Comparison of ENCODE assay signal across 8 cellular contexts in the genomic region with DNA sequence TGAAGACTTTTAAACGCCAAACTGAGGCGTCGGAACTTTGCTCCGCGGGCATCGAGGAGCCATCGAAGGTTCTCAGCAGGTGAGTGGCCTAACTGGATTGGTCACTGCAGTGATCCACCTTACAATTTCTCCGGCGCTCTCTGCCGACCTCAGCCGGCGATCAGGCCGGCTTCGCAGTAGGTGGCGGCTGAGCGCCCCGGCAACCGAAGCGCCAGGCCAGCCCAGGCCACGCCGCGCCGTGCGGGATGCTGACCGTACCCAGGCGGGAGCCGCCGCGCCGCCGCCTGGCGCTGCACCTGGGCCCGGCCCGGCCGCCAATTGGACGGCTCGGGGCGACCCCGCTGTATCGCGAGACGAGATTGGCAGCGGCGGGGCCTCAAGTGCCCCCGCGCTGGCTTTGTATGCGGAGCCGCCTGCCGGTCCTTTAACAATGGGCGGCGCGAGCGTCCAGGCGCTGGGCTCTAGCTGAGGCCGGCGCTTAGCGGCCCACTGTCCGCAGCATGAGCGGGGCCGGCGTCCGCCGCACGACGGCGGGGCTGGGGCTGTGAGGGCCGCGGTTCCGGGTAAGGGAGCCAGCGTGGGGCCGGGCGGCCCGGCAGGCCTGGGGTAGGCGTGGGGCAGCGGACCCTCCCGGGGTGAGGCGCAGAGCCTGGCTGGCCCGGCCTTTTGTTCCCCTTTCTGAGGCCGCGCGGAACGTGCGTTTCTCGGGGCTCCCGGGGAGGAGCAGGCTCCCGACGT. TPM values are rescaled to one million over a fixed set of nuclear protein-coding genes. Genes with fewer than 3 reads are reported as not detected.
A peak's percentile ranks its signal among the peaks of the same experiment; 100 is the strongest.
DNase-seq lines count a peak whose midpoint lies in the region; ATAC-seq and TF ChIP-seq lines count a peak whose summit lies in the region.

A gene with protein sequence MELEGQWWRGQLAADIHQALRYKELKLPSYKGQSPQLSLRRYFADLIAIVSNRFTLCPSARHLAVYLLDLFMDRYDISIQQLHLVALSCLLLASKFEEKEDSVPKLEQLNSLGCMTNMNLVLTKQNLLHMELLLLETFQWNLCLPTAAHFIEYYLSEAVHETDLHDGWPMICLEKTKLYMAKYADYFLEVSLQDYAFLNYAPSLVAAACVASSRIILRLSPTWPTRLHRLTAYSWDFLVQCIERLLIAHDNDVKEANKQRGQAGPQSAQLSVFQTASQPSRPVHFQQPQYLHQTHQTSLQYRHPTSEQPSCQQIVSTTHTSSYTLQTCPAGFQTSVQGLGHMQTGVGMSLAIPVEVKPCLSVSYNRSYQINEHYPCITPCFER (plus strand): TSS at position 427 of the 738 bp plus-strand sequence. CDS start 811 bp downstream, outside the sequence.

- TF ChIP-seq CTCF in activated CD8-positive, alpha-beta T cell treated with anti-CD3 and anti-CD28 coated beads for 36 hours (IDR thresholded peaks at IDR 0.05): no peak

- H3K4me1 Mint-ChIP-seq in activated CD8-positive, alpha-beta T cell treated with anti-CD3 and anti-CD28 coated beads for 36 hours (ENCODE audit: low read depth): peaks cover 36% of the 10 kb centered on the region

- H3K4me3 Mint-ChIP-seq in activated CD8-positive, alpha-beta T cell treated with anti-CD3 and anti-CD28 coated beads for 36 hours: peak within 1 kb of the TSS; percentile 90

- POLR2A ChIA-PET in activated CD8-positive, alpha-beta T cell treated with anti-CD3 and anti-CD28 coated beads for 36 hours (lab: Charles Lee): interaction anchor here (0.7 to 3.4 kb wide), 3 partner anchors 33 to 87 kb away, joined by 3 to 17 read pairs (median 4); a partner anchor contains a TSS

- H3K27me3 Mint-ChIP-seq in activated CD8-positive, alpha-beta T cell treated with anti-CD3 and anti-CD28 coated beads for 36 hours: no peaks in the 10 kb centered on the region

- peak within 1 kb of the TSS; percentile 86 for H3K27ac Mint-ChIP-seq in activated CD8-positive, alpha-beta T cell treated with anti-CD3 and anti-CD28 coated beads for 36 hours

- H3K36me3 Mint-ChIP-seq in activated CD8-positive, alpha-beta T cell treated with anti-CD3 and anti-CD28 coated beads for 36 hours (ENCODE audit: low read depth): peaks cover 28% of the 10 kb centered on the region

- DNase-seq in CD1c-positive myeloid dendritic cell (ENCODE audit: extremely low spot score): peak; percentile 92
- DNase-seq in NCI-H82 (lab: John Stamatoyannopoulos, UW): peak; percentile 91
- peak; percentile 87 for DNase-seq in activated CD8-positive, alpha-beta T cell treated with anti-CD3 and anti-CD28 coated beads for 36 hours
- DNase-seq in effector CD8-positive, alpha-beta T cell (lab: John Stamatoyannopoulos, UW): peak; percentile 72
- peak; percentile 93 to 96 for DNase-seq in lung microvascular endothelial cell (ENCODE audit: low read depth in 2 of 2)
- DNase-seq in stimulated activated CD4-positive, alpha-beta T cell treated with anti-CD3 and anti-CD28 coated beads, TNF-alpha, amount 100 ng/mL, for 24 hours (ENCODE audit: low read depth in 3 of 3): peak; percentile 60 to 77 (median 63)

- intact Hi-C loops in activated CD8-positive, alpha-beta T cell treated with anti-CD3 and anti-CD28 coated beads for 36 hours (cut with micrococcal nuclease): loop anchor here (10.0 kb wide), 1 partner anchor 91 kb away; a partner anchor contains a TSS

- CTCF ChIA-PET in activated CD8-positive, alpha-beta T cell treated with anti-CD3 and anti-CD28 coated beads for 36 hours (lab: Charles Lee): interaction anchor here (1.4 kb wide), 1 partner anchor 26 kb away, joined by 3 read pairs; no protein-coding TSS in a partner anchor

- H3K9me3 Mint-ChIP-seq in activated CD8-positive, alpha-beta T cell treated with anti-CD3 and anti-CD28 coated beads for 36 hours: no peaks in the 10 kb centered on the region

- ATAC-seq in GM19328 (IDR thresholded peaks at IDR 0.05; ENCODE audit: unreplicated experiment): peak; percentile 88
- ATAC-seq in HG03460 (IDR thresholded peaks at IDR 0.05; ENCODE audit: unreplicated experiment): peak; percentile 84
- peak; percentile 93 for ATAC-seq in activated CD8-positive, alpha-beta T cell treated with anti-CD3 and anti-CD28 coated beads for 36 hours

RNA-seq across cellular contexts. Expression of the gene that starts here (rescaled TPM):
- total RNA-seq in activated CD8-positive, alpha-beta T cell treated with anti-CD3 and anti-CD28 coated beads for 36 hours: 1 to 10 TPM; 4.0 to 4.6 TPM
- total RNA-seq in lung microvascular endothelial cell: 21.4 and 41.7 TPM in 2 replicates

Comparison
In these comparisons a context has a peak if more than half of its experiments do, and no peak if none do; other contexts are left out.
1. Peak in every context shown above with its lines: DNase-seq and ATAC-seq.